Comparison of ENCODE assay signal across 8 cellular contexts in the genomic region with DNA sequence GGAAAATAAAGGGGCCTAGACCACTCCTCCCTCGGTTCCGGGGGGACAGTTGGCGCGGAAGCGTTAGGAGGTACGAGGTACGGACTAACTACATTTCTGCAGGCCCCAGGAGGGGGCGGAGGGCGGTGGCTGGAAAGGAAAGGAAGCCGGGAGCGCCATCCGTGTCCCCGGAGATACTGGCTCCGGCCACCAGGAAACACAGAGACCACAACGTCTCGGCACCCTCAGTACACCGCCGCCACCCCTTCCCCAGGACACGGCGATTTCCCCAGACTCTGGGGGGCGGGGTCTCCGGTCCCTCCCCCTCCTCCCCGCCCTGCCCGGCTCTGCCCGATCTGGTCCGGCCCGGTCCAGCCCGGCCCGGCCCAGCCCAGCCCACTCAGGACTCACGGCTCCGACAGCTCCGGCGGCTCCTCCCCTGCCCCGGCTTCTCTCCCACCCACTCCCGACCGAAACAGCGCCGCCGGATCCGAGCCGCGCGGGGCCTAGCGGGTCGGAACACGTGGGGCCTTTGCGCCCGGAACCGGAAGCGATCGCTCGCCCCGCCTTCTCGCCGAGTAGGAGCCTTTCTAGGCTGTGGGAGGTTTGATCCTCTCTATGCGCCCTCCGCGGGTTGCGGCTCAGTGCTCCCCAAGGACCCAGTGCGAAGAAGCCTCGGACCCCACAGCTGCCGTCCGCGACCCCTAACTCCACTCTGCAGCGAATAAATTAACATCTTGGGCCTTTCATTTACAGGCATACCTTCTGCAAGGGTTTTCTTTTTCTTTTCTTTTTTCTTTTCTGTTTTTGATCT. TPM values are rescaled to one million over a fixed set of nuclear protein-coding genes. Genes with fewer than 3 reads are reported as not detected.
A peak's percentile ranks its signal among the peaks of the same experiment; 100 is the strongest.
DNase-seq lines count a peak whose midpoint lies in the region; ATAC-seq and TF ChIP-seq lines count a peak whose summit lies in the region.

A gene (minus strand): TSS at position 502 of the 793 bp plus-strand sequence. CDS start 10,772 bp downstream, outside the sequence.

- H3K36me3 ChIP-seq in adipocyte (ENCODE audit: control insufficient read depth, insufficient read depth, low read length, severe bottlenecking), result peaks cover 14% of the 10 kb centered on the region

- peaks cover 14% of the 10 kb centered on the region for H3K4me1 ChIP-seq in adipocyte (ENCODE audit: control insufficient read depth, insufficient read depth, low read length)

- DNase-seq in GM13976 (ENCODE audit: low spot score), result peak; percentile 93
- DNase-seq in NCI-H1436 treated with DMSO at 0.1 percent for 48 hours (lab: John Stamatoyannopoulos, UW), result peak; percentile 7
- DNase-seq in T follicular helper cell (ENCODE audit: low read depth), result peak; percentile 85
- DNase-seq in adipocyte (ENCODE audit: low read depth), result peak; percentile 97
- peak; percentile 95 for DNase-seq in cardiac septum (ENCODE audit: low spot score)
- peak; percentile 87 for DNase-seq in pons (ENCODE audit: low spot score)
- DNase-seq in type B pancreatic cell (ENCODE audit: extremely low spot score, unreplicated experiment), result peak; percentile 92

- no peaks in the 10 kb centered on the region for H3K9me3 Mint-ChIP-seq in type B pancreatic cell

- no peaks in the 10 kb centered on the region for H3K27me3 ChIP-seq in adipocyte (replicated peaks; ENCODE audit: control insufficient read depth, insufficient read depth, low read length)

- H3K27ac Mint-ChIP-seq in type B pancreatic cell, result peak within 1 kb of the TSS; percentile 82

- H3K4me1 Mint-ChIP-seq in type B pancreatic cell (ENCODE audit: unreplicated experiment), result peaks cover 7% of the 10 kb centered on the region

- in situ Hi-C loops in GM13976 (cut with MboI; ENCODE audit: low sequenced_read_pairs, unreplicated experiment), result no loop called here

- H3K4me3 Mint-ChIP-seq in type B pancreatic cell, result peak within 1 kb of the TSS; percentile 91

- H3K9me3 ChIP-seq in adipocyte (ENCODE audit: control insufficient read depth, low read length), result no peaks in the 10 kb centered on the region

- TF ChIP-seq CTCF in GM13976 (IDR thresholded peaks at IDR 0.05; ENCODE audit: borderline replicate concordance, control extremely low read depth, extremely low read depth, insufficient read depth, missing control alignments) (no peak), type B pancreatic cell (conservative IDR thresholded peaks at IDR 0.05) (peak; percentile 69)

- peak; percentile 99 for ATAC-seq in HG02852 (IDR thresholded peaks at IDR 0.05; ENCODE audit: unreplicated experiment)

- H3K27me3 Mint-ChIP-seq in type B pancreatic cell, result no peaks in the 10 kb centered on the region

- H3K9ac ChIP-seq in adipocyte (ENCODE audit: low read length), result peak within 1 kb of the TSS; percentile 94

- H3K36me3 Mint-ChIP-seq in type B pancreatic cell, result peaks cover 22% of the 10 kb centered on the region

- peak within 1 kb of the TSS; percentile 98 for H3K4me3 ChIP-seq in adipocyte (ENCODE audit: low read length)

- intact Hi-C loops in cardiac septum (cut with DNase I), result no loop called here

RNA-seq across cellular contexts. Expression of the gene that starts here (rescaled TPM):
- total RNA-seq in cardiac septum, result 6.2 TPM
- 16.2 and 20.5 TPM in 2 replicates for total RNA-seq in type B pancreatic cell (ENCODE audit: low replicate concordance)

Comparison
In these comparisons a context has a peak if more than half of its experiments do, and no peak if none do; other contexts are left out.
1. Peak in every context shown above with its lines: DNase-seq, ATAC-seq and H3K4me3 ChIP-seq.
2. DNase-seq: peak in every context shown above with its lines; median percentile 97 in adipocyte; 95 in cardiac septum; 93 in GM13976; 92 in type B pancreatic cell; 87 in pons; 85 in T follicular helper cell; 7 in NCI-H1436 treated with DMSO at 0.1 percent for 48 hours.